Comparison of ENCODE assay signal across 16 cellular contexts in the genomic region with DNA sequence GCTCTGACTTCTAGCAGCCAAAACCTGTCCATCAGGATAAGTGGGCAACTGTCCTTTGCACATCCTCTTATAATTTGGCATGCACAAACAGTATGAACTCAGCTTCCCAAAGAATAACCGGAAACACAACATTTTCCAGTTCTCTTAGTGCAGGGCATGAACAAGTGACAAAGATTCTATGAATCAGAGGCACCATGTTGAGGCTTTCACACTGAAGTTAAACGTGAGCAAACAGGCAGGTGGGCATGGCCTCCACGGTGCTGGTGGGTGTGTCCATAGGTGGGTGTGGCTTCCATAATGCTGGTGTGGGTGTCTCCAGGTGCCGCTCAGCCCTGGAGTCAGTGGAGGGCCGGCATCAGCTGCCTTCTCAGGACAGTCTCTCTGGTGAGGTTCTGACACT.
"Had no signal": no experiment of that assay in that cellular context is flagged by ENCODE, and none has a peak within 500 bp of the region (broad histone marks: within the 10 kb centered on the region; RNA-seq: fewer than 3 reads in every experiment).

No MANE protein-coding gene starts in this region.

- H2AFZ ChIP-seq: hepatocyte had no signal

- DNase-seq: activated CD4-positive, alpha-beta T cell treated with anti-CD3 and anti-CD28 coated beads for 36 hours; activated CD4-positive, alpha-beta T cell treated with anti-CD3 and anti-CD28 coated beads, Interleukin-2, amount 50 U/mL, for 48 hours; activated gamma-delta T cell treated with Interleukin-2 at 50 U/mL for 16 hours; effector memory CD4-positive, alpha-beta T cell; foreskin fibroblast; left ventricle myocardium inferior; mammary epithelial cell; stimulated activated CD4-positive, alpha-beta T cell treated with anti-CD3 and anti-CD28 coated beads, Interleukin-12 subunit alpha, Interleukin-12 subunit beta, amount 100 ng/mL, for 4 hours; stimulated activated CD4-positive, alpha-beta T cell treated with anti-CD3 and anti-CD28 coated beads, Interleukin-1b, Interleukin-23, amount 100 ng/mL, for 48 hours; stimulated activated naive CD4-positive, alpha-beta T cell treated with Interleukin-2 at 50 U/mL for 16 hours; substantia nigra had no signal

- H3K27ac ChIP-seq: hepatocyte, left ventricle myocardium inferior, prostate gland, right atrium auricular region, tibial nerve, vagina had no signal

- H3K79me2 ChIP-seq: hepatocyte had no signal

- H3K9me3 ChIP-seq: prostate gland, vagina had no signal

- H3K36me3 ChIP-seq: left ventricle myocardium inferior, prostate gland, right atrium auricular region, tibial nerve, vagina had no signal

- H3K4me1 ChIP-seq: prostate gland had no signal

- H3K4me2 ChIP-seq: hepatocyte had no signal

- H3K4me3 ChIP-seq: hepatocyte, left ventricle myocardium inferior, prostate gland, right atrium auricular region, tibial nerve, vagina had no signal

- H3K27me3 ChIP-seq: hepatocyte, right atrium auricular region, tibial nerve, vagina had no signal

- ATAC-seq: activated CD4-positive, alpha-beta T cell treated with anti-CD3 and anti-CD28 coated beads for 36 hours had no signal
